Comparison of ENCODE assay signal across 13 cellular contexts in the genomic region with DNA sequence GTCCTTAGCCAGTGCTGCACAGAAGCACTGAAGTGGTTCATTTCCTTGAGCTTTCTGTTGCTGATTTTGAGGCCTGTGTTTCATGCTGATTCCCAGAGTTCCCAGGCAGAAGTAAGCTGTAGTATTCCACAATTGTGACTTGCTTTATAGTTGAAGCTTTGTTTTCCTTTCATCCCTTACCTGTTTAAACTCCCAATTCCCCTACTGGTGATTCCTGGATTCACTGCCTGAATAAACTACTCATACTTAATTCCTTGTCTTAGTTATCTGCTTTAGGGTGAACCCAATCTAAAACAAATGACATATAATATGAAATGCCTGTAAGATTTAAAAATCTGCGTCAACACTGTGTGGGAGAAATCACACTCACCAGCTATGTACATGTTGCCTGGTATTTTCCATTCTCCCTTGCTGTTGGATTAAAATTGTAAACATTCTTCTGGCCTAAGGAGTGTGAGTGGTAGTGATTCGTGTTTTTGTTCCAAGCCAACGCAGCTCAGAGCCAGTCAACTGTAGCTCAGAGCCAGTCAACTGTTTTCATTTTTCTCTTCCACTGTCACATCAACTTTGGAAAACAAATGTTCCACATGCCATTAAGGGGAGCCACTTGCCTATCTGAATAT.
"Had no signal": no experiment of that assay in that cellular context is flagged by ENCODE, and none has a peak within 500 bp of the region (broad histone marks: within the 10 kb centered on the region; RNA-seq: fewer than 3 reads in every experiment).

No MANE protein-coding gene starts in this region.

- DNase-seq: activated CD4-positive, alpha-beta T cell treated with anti-CD3 and anti-CD28 coated beads, Interleukin-2, amount 50 U/mL, for 48 hours; activated CD8-positive, alpha-beta memory T cell treated with anti-CD3 and anti-CD28 coated beads, Interleukin-2, amount 10 ng/mL, durations not matched to agents 7 days and 5 days; activated naive CD4-positive, alpha-beta T cell treated with anti-CD3 and anti-CD28 coated beads, Interleukin-2, amount 10 ng/mL, durations not matched to agents 7 days and 5 days; activated T-cell treated with anti-CD3 and anti-CD28 coated beads, Interleukin-2, amount 50 U/mL, for 1 hour; erythroblast; hippocampal formation; kidney; occipital lobe; spleen; stimulated activated naive CD8-positive, alpha-beta T cell treated with anti-CD3 and anti-CD28 coated beads, Interleukin-15, amount 100 ng/mL, for 72 hours; upper lobe of right lung had no signal

- ATAC-seq: activated CD8-positive, alpha-beta memory T cell treated with anti-CD3 and anti-CD28 coated beads, Interleukin-2, amount 10 ng/mL, durations not matched to agents 7 days and 5 days; natural killer cell treated with Interleukin-12 subunit alpha and Interleukin-12 subunit beta and Interleukin-15 and Interleukin-18, amount 100 ng/mL, for 72 hours; sciatic nerve; stimulated activated naive CD8-positive, alpha-beta T cell treated with anti-CD3 and anti-CD28 coated beads, Interleukin-15, amount 100 ng/mL, for 72 hours; upper lobe of right lung had no signal

- H3K27me3 ChIP-seq: spleen, upper lobe of right lung had no signal

- H3K36me3 ChIP-seq: spleen, upper lobe of right lung had no signal

- H3K9me3 ChIP-seq: spleen, upper lobe of right lung had no signal

- H3K27ac ChIP-seq: spleen, upper lobe of right lung had no signal

- H3K4me1 ChIP-seq: spleen, upper lobe of right lung had no signal

- H3K4me3 ChIP-seq: spleen, upper lobe of right lung had no signal
